ENCODE assay signal across 2 cellular contexts in the genomic region with DNA sequence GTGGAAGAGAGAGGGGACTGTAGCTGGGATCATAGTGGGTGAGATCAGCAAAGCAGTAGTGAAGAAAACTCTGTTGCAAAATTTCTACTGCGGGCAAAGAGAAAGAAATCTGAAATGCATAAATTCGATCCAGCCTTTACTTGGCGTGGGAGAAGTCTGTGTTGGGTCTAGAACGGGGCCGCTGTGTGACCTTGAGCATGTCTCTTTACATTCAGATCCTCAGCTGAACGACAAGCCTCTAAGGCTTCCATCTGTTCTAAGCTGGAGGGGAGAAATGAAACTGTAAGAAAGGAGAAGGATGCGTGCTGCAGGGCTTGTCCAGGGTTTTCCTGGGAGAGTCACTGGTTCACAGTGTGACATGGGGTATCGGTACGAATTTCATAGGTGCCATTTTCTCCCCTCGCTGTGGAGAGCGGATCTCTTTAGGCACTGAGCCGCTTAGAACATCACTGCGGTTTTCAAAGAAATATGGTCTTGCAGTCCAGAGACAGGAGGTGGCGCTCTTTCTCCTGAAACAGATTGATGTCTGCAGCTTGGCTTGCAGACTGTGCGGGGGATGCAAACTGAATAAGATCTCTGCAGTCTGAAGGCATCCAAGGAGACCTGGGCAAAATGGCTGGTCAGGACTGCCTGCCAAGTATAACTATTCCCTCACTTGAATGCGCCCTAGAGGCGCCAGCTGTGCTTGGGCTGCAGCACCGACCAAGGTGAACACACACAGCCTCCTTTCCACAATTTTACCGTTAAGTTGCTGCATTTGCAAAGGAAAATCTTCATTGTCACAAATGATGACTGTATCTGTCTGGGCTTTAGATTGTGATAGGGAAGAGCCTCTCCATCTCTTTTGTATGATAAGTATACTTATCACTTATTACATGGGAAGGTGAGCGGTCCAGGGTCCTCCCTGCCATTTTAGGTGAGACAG.
TF ChIP-seq lines count a peak whose summit lies in the region.

No MANE protein-coding gene starts in this region.

TF ChIP-seq in IMR-90, 13 proteins besides CTCF, POLR2A, EP300 and RAD21:
- TF ChIP-seq RCOR1 (IDR thresholded peaks at IDR 0.05; ENCODE audit: insufficient replicate concordance, low read length) = no peak
- TF ChIP-seq RFX5 (IDR thresholded peaks at IDR 0.05; ENCODE audit: low read depth, low read length) = no peak
- TF ChIP-seq SMC3 (IDR thresholded peaks at IDR 0.05; ENCODE audit: low read depth, low read length) = peak; percentile 88
TF ChIP-seq in IMR-90: peak in this region for 1.

TF ChIP-seq in neural cell, 6 proteins besides CTCF, POLR2A, EP300 and RAD21:
- TF ChIP-seq MXI1 (conservative IDR thresholded peaks at IDR 0.05; ENCODE audit: poor library complexity, severe bottlenecking) = no peak
- peak; percentile 81 for TF ChIP-seq SMC3 (conservative IDR thresholded peaks at IDR 0.05; ENCODE audit: poor library complexity)
TF ChIP-seq in neural cell: peak in this region for 1.
